ENCODE assay signal across 11 cellular contexts in genomic region chr14:101758913-101759593, GRCh38.
"Had no signal": no experiment of that assay in that cellular context is flagged by ENCODE, and none has a peak within 500 bp of the region (broad histone marks: within the 10 kb centered on the region; RNA-seq: fewer than 3 reads in every experiment).

No MANE protein-coding gene starts in this region.

- H3K9me3 ChIP-seq: left ventricle myocardium inferior, thoracic aorta had no signal

- DNase-seq: activated CD4-positive, alpha-beta T cell treated with anti-CD3 and anti-CD28 coated beads, Interleukin-2, amount 10 ng/mL, durations not matched to agents 24 days and 14 days; activated CD4-positive, CD25-positive, alpha-beta regulatory T cell; activated CD8-positive, alpha-beta memory T cell treated with anti-CD3 and anti-CD28 coated beads, Interleukin-2, amount 50 U/mL, for 4 hours; activated CD8-positive, alpha-beta T cell treated with anti-CD3 and anti-CD28 coated beads, Interleukin-2, amount 10 ng/mL, durations not matched to agents 7 days and 5 days; activated naive CD4-positive, alpha-beta T cell treated with Interleukin-2 at 50 U/mL for 16 hours; hippocampal formation; left ventricle myocardium inferior; mesenchymal stem cell; stomach had no signal

- H3K27ac Mint-ChIP-seq: activated CD4-positive, alpha-beta T cell treated with anti-CD3 and anti-CD28 coated beads, Interleukin-2, amount 10 ng/mL, durations not matched to agents 24 days and 14 days; activated CD8-positive, alpha-beta T cell treated with anti-CD3 and anti-CD28 coated beads, Interleukin-2, amount 10 ng/mL, durations not matched to agents 7 days and 5 days had no signal

- H3K4me3 ChIP-seq: cardiac muscle cell had no signal

- H3K36me3 ChIP-seq: cardiac muscle cell, thoracic aorta had no signal

- H3K27ac ChIP-seq: cardiac muscle cell had no signal
